In the genomic region with DNA sequence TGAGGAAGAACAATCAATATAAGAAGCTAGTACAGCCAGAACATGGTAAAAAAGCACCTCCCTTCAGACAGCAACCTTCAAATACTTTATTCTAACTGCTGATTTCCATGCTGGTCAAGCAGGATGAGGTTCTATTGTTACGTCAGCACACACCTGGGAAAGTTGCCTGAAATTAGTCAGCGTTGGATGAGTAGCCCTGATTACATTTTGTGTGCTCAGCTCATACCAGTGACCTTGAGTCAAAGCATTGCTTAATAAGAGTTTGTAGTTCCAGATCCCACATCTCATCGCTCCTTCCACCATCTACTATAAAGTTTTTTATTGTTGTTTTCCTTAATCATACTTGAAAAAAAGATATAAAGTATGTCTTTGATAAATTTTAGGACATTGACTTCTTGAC, we compare ENCODE assay signal across 17 cellular contexts.
A peak's percentile ranks its signal among the peaks of the same experiment; 100 is the strongest.
DNase-seq lines count a peak whose midpoint lies in the region; ATAC-seq and TF ChIP-seq lines count a peak whose summit lies in the region.
"Had no signal": no experiment of that assay in that cellular context is flagged by ENCODE, and none has a peak within 500 bp of the region (broad histone marks: within the 10 kb centered on the region; RNA-seq: fewer than 3 reads in every experiment).

No MANE protein-coding gene starts in this region.

- no peak overlapping the region for H3K14ac ChIP-seq in IMR-90 (replicated peaks; ENCODE audit: low read depth, low read length)

- BruUV-seq in IMR-90 (replicated peaks; lab: Mats Ljungman, UMichigan) (no TSS peak), MCF 10A (replicated peaks; lab: Mats Ljungman, UMichigan) (no TSS peak)

- H3K4me3 ChIP-seq in AG04449 (ENCODE audit: low read depth, low read length): no peak overlapping the region
- H3K4me3 ChIP-seq in IMR-90 (ENCODE audit: insufficient read depth, low read depth, low read length): no peak overlapping the region
- H3K4me3 ChIP-seq: cardiac muscle cell, SJSA1, skin epidermis had no signal

- POLR2A ChIA-PET in AG04449 (lab: Yijun Ruan, JAX): interaction anchor here (0.5 kb wide), 1 partner anchor 409 kb away, joined by 4 read pairs; no protein-coding TSS in a partner anchor
- POLR2A ChIA-PET in IMR-90 (lab: Charles Lee; ENCODE audit: unreplicated experiment): no interaction called here
- POLR2A ChIA-PET in MCF 10A (lab: Yijun Ruan, JAX): interaction anchor here (0.7 to 2.6 kb wide), 9 partner anchors 8 to 56 kb away, joined by 3 to 7 read pairs (median 4); no protein-coding TSS in a partner anchor

- no peak overlapping the region for H2AK9ac ChIP-seq in IMR-90 (replicated peaks; ENCODE audit: low read depth, low read length, poor library complexity)

- no peak overlapping the region for H3K18ac ChIP-seq in IMR-90 (ENCODE audit: low read depth, low read length)

- no peak overlapping the region for H4K8ac ChIP-seq in IMR-90 (ENCODE audit: low read depth in 2 of 2, low read length in 2 of 2)

- no peak overlapping the region for H3K27ac ChIP-seq in IMR-90 (ENCODE audit: insufficient read depth, low read length)
- H3K27ac ChIP-seq: cardiac muscle cell, SJSA1, skin epidermis had no signal

- in situ Hi-C loops in IMR-90 (cut with MboI; ENCODE audit: low sequenced_read_pairs): no loop called here

- no peaks in the 10 kb centered on the region for H4K20me1 ChIP-seq in IMR-90 (ENCODE audit: insufficient read depth, low read length)

- CTCF ChIA-PET in AG04449 (lab: Yijun Ruan, JAX): no interaction called here
- CTCF ChIA-PET in IMR-90 (lab: Yijun Ruan, JAX): no interaction called here
- CTCF ChIA-PET in MCF 10A (lab: Yijun Ruan, JAX): interaction anchor here (0.9 to 1.2 kb wide), 4 partner anchors 14 to 126 kb away, joined by 3 to 4 read pairs (median 3); no protein-coding TSS in a partner anchor

- no peaks in the 10 kb centered on the region for H3K36me3 ChIP-seq in IMR-90 (ENCODE audit: control insufficient read depth, insufficient read depth, low read length)
- H3K36me3 ChIP-seq: cardiac muscle cell, SJSA1 had no signal

- H3K9ac ChIP-seq in IMR-90 (ENCODE audit: low read depth, low read length): no peak overlapping the region

- peaks cover 4% of the 10 kb centered on the region for H3K9me3 Mint-ChIP-seq in MCF 10A (ENCODE audit: unreplicated experiment)
- H3K9me3 Mint-ChIP-seq: nephron progenitor cell, type B pancreatic cell had no signal

- peaks cover 12% of the 10 kb centered on the region for H3K4me1 Mint-ChIP-seq in MCF 10A (ENCODE audit: insufficient read depth, unreplicated experiment)

- H3K27me3 ChIP-seq in IMR-90 (ENCODE audit: control insufficient read depth, insufficient read depth, low read length): no peaks in the 10 kb centered on the region
- H3K27me3 ChIP-seq: cardiac muscle cell, SJSA1 had no signal

- dilution Hi-C loops in IMR-90 (cut with HindIII; ENCODE audit: low sequenced_read_pairs, unreplicated experiment): no loop called here

- H3K9me3 ChIP-seq in IMR-90 (ENCODE audit: control insufficient read depth, insufficient read depth, low read length): no peaks in the 10 kb centered on the region
- H3K9me3 ChIP-seq: SJSA1 had no signal

- TF ChIP-seq RAD21 in IMR-90 (IDR thresholded peaks at IDR 0.05; ENCODE audit: low read length): no peak

- no peak overlapping the region for H3K4me3 Mint-ChIP-seq in MCF 10A (ENCODE audit: unreplicated experiment)
- H3K4me3 Mint-ChIP-seq: nephron progenitor cell, type B pancreatic cell had no signal

- no peak overlapping the region for H3K56ac ChIP-seq in IMR-90 (ENCODE audit: extremely low read depth, insufficient read depth, low read length)

- TF ChIP-seq POLR2A in IMR-90 (IDR thresholded peaks at IDR 0.05; ENCODE audit: low read depth, low read length) (no peak), GM18505 (IDR thresholded peaks at IDR 0.05; ENCODE audit: borderline replicate concordance, extremely low read depth, insufficient read depth, insufficient read length) (no peak)

- H3K27ac Mint-ChIP-seq in MCF 10A (ENCODE audit: low read depth, unreplicated experiment): peak overlapping the region; percentile 81
- H3K27ac Mint-ChIP-seq: nephron progenitor cell, type B pancreatic cell had no signal

- no peaks in the 10 kb centered on the region for H3K4me1 ChIP-seq in IMR-90 (ENCODE audit: control insufficient read depth, insufficient read depth, low read length)

- no peak overlapping the region for H2BK15ac ChIP-seq in IMR-90 (ENCODE audit: low read depth, low read length)

- H2BK20ac ChIP-seq in IMR-90 (ENCODE audit: low read depth, low read length): no peak overlapping the region

- H4K91ac ChIP-seq in IMR-90 (ENCODE audit: insufficient read depth, low read depth, low read length): no peak overlapping the region

- H2AFZ ChIP-seq in IMR-90 (replicated peaks; ENCODE audit: low read length, poor library complexity): no peak overlapping the region

- DNase-seq in AG04449 (ENCODE audit: low read depth, low spot score): peak; percentile 19
- DNase-seq in IMR-90: peak; percentile 61
- peak; percentile 95 for DNase-seq in MCF 10A (ENCODE audit: unreplicated experiment)
- peak; percentile 74 for DNase-seq in kidney glomerular epithelial cell (lab: John Stamatoyannopoulos, UW)
- no peak for DNase-seq in NCI-H2196 (lab: John Stamatoyannopoulos, UW; ENCODE audit: unreplicated experiment)
- DNase-seq: activated CD4-positive, alpha-beta T cell treated with anti-CD3 and anti-CD28 coated beads for 1 hour; erythroblast; left colon; NCI-H510A treated with DMSO at 0.1 percent for 48 hours; nephron progenitor cell had no signal

- no peak overlapping the region for H3K4me2 ChIP-seq in IMR-90 (ENCODE audit: low read depth, low read length)

- no peak overlapping the region for H3K23ac ChIP-seq in IMR-90 (ENCODE audit: low read depth, low read length)

- no peak for ATAC-seq in IMR-90 (ENCODE audit: low read depth)
- no peak for ATAC-seq in GM18505 (IDR thresholded peaks at IDR 0.05; ENCODE audit: unreplicated experiment)
- no peak for ATAC-seq in HG03045 (IDR thresholded peaks at IDR 0.05; ENCODE audit: unreplicated experiment)
- ATAC-seq in HG02840 (IDR thresholded peaks at IDR 0.05; ENCODE audit: low FRiP score, unreplicated experiment): no peak
- ATAC-seq: left colon had no signal

- H3K9me1 ChIP-seq in IMR-90 (ENCODE audit: insufficient read depth, low read length): no peaks in the 10 kb centered on the region

- no peaks in the 10 kb centered on the region for H3K36me3 Mint-ChIP-seq in MCF 10A (ENCODE audit: insufficient read depth, unreplicated experiment)
- H3K36me3 Mint-ChIP-seq: type B pancreatic cell had no signal

- TF ChIP-seq CTCF in AG04449 (IDR thresholded peaks at IDR 0.05; ENCODE audit: insufficient read depth, low read length, missing control alignments) (no peak), IMR-90 (conservative IDR thresholded peaks at IDR 0.05; ENCODE audit: low read depth, low read length) (no peak), MCF 10A (IDR thresholded peaks at IDR 0.05; ENCODE audit: unreplicated experiment) (no peak)

- intact Hi-C loops in IMR-90 (cut with micrococcal nuclease) (no loop called here), MCF 10A (cut with micrococcal nuclease) (loop anchor here (1.0 to 2.0 kb wide), 2 partner anchors 21 to 33 kb away; no protein-coding TSS in a partner anchor)

- no CpG with 5 or more reads among the region's 3 CpGs for WGBS in IMR-90 (ENCODE audit: extremely low coverage in 2 of 2, insufficient read length in 1 of 2), 2 experiments

- no peak overlapping the region for H2BK120ac ChIP-seq in IMR-90 (ENCODE audit: low read depth, low read length)

- H3K79me1 ChIP-seq in IMR-90 (ENCODE audit: low read depth in 1 of 2, low read length in 2 of 2): no peaks in the 10 kb centered on the region

- H3K4ac ChIP-seq in IMR-90 (ENCODE audit: low read depth, low read length): no peak overlapping the region

- no peak overlapping the region for H2BK5ac ChIP-seq in IMR-90 (ENCODE audit: low read depth, low read length, poor library complexity, severe bottlenecking)

- no peak overlapping the region for H4K5ac ChIP-seq in IMR-90 (ENCODE audit: low read depth, low read length)

- H3K27me3 Mint-ChIP-seq in MCF 10A (ENCODE audit: insufficient read depth, unreplicated experiment): no peaks in the 10 kb centered on the region

- no peak overlapping the region for H2AK5ac ChIP-seq in IMR-90 (ENCODE audit: low read depth, low read length)

TF ChIP-seq in IMR-90, 13 proteins besides CTCF, POLR2A, EP300 and RAD21:
- TF ChIP-seq RFX5 (IDR thresholded peaks at IDR 0.05; ENCODE audit: low read depth, low read length) (no peak), BHLHE40 (IDR thresholded peaks at IDR 0.05; ENCODE audit: low read depth, low read length) (no peak), NFE2L2 (IDR thresholded peaks at IDR 0.05; ENCODE audit: low read depth, low read length) (no peak), CEBPB (IDR thresholded peaks at IDR 0.05; ENCODE audit: low read depth, low read length) (0 out of 2 replicates have a peak, but pooled peaks have one; percentile 23)
TF ChIP-seq in IMR-90: peak in this region for 1.
